9 cellular contexts compared by ENCODE assay signal in genomic region chr6:23180504-23181293, GRCh38.
DNase-seq lines count a peak whose midpoint lies in the region; ATAC-seq, FAIRE-seq and TF ChIP-seq lines count a peak whose summit lies in the region.
"Had no signal": no experiment of that assay in that cellular context is flagged by ENCODE, and none has a peak within 500 bp of the region (broad histone marks: within the 10 kb centered on the region; RNA-seq: fewer than 3 reads in every experiment).

No MANE protein-coding gene starts in this region.

- no peaks in the 10 kb centered on the region for H3K27me3 Mint-ChIP-seq in brain

- no peak for ATAC-seq in GM19452 (IDR thresholded peaks at IDR 0.05; ENCODE audit: unreplicated experiment)
- no peak for ATAC-seq in GM18505 (IDR thresholded peaks at IDR 0.05; ENCODE audit: unreplicated experiment)

- H3K36me3 Mint-ChIP-seq in brain, result no peaks in the 10 kb centered on the region

- TF ChIP-seq CTCF in AG10803 (conservative IDR thresholded peaks at IDR 0.05; ENCODE audit: low read length) (peak; percentile 20), brain (conservative IDR thresholded peaks at IDR 0.05) (peak in 1 of 2 experiments; percentile 30)

- no peak for FAIRE-seq in GM19239 (lab: Jason Lieb, UNC)
- FAIRE-seq: TTC549 had no signal

- peaks cover 0 to 9% (median 2%) of the 10 kb centered on the region in 5 experiments for H3K9me3 Mint-ChIP-seq in brain

- H3K27ac Mint-ChIP-seq in brain, result peak overlapping the region; percentile 84 to 97 (median 96)

- H3K4me1 Mint-ChIP-seq in brain, result peaks cover 92% of the 10 kb centered on the region

- DNase-seq in AG10803 (ENCODE audit: low read depth), result peak; percentile 88
- peak; percentile 99 for DNase-seq in NCI-H2029 treated with DMSO at 0.1 percent for 48 hours (lab: John Stamatoyannopoulos, UW)
- peak; percentile 31 for DNase-seq in left kidney (ENCODE audit: low read depth, low spot score)
- no peak for DNase-seq in GM19239 (ENCODE audit: insufficient read length, low spot score)
- DNase-seq in activated CD4-positive, alpha-beta T cell treated with anti-CD3 and anti-CD28 coated beads, Interleukin-2, amount 50 U/mL, for 1 hour, result no peak

- peak overlapping the region in 4 of 5 experiments; percentile 4 to 70 (median 66) for H3K4me3 Mint-ChIP-seq in brain

- no peak overlapping the region for H3K4me3 ChIP-seq in AG10803 (ENCODE audit: low read length)

- TF ChIP-seq POLR2A in GM18505 (IDR thresholded peaks at IDR 0.05; ENCODE audit: borderline replicate concordance, extremely low read depth, insufficient read depth, insufficient read length), result no peak

Comparison
In these comparisons a context has a peak if more than half of its experiments do, and no peak if none do; other contexts are left out.
1. DNase-seq: peak in AG10803 (single experiment), NCI-H2029 treated with DMSO at 0.1 percent for 48 hours (single experiment) and left kidney (single experiment); none in GM19239 (single experiment) and activated CD4-positive, alpha-beta T cell treated with anti-CD3 and anti-CD28 coated beads, Interleukin-2, amount 50 U/mL, for 1 hour (single experiment).